In genomic region chr1:147163019-147163418, GRCh38 we compare ENCODE assay signal across 24 cellular contexts. TPM values are rescaled to one million over a fixed set of nuclear protein-coding genes. Genes with fewer than 3 reads are reported as not detected.
DNase-seq lines count a peak whose midpoint lies in the region; ATAC-seq and TF ChIP-seq lines count a peak whose summit lies in the region.
"Had no signal": no experiment of that assay in that cellular context is flagged by ENCODE, and none has a peak within 500 bp of the region (broad histone marks: within the 10 kb centered on the region; RNA-seq: fewer than 3 reads in every experiment).

No MANE protein-coding gene starts in this region.

- no peak overlapping the region for H3K27ac Mint-ChIP-seq in glutamatergic neuron (ENCODE audit: unreplicated experiment)
- H3K27ac Mint-ChIP-seq: CD14-positive monocyte; CD4-positive, alpha-beta memory T cell; CD4-positive, CD25-positive, alpha-beta regulatory T cell had no signal

- H2AFZ ChIP-seq in HCT116 (ENCODE audit: low read depth, low read length, poor library complexity, severe bottlenecking) (no peak overlapping the region), PC-3 (ENCODE audit: low read length) (no peak overlapping the region)

- ATAC-seq in HCT116 (no peak), PC-3 (no peak), HG03342 (IDR thresholded peaks at IDR 0.05; ENCODE audit: unreplicated experiment) (no peak)
- ATAC-seq: GM12878 had no signal

- H3K9ac ChIP-seq in HCT116 (ENCODE audit: low read length), result no peak overlapping the region
- no peak overlapping the region for H3K9ac ChIP-seq in PC-3 (ENCODE audit: low read length)
- H3K9ac ChIP-seq: BLaER1 had no signal

- DNase-seq in HCT116 (ENCODE audit: low read depth, low spot score) (no peak), PC-3 (no peak), epithelial cell of prostate (ENCODE audit: low read depth, low spot score) (no peak), NCI-H1436 treated with DMSO at 0.1 percent for 48 hours (lab: John Stamatoyannopoulos, UW) (no peak), glutamatergic neuron (no peak)
- DNase-seq: 8988T; ACHN; BE2C; C1 segment of cervical spinal cord; CD4-positive, alpha-beta memory T cell; CD4-positive, CD25-positive, alpha-beta regulatory T cell; CD8-positive, alpha-beta memory T cell; COR-L47; DMS 273 treated with DMSO at 0.1 percent for 48 hours; DMS153; DMS53; DMS79; DND-41; EL; GDM1 had no signal

- intact Hi-C loops in HCT116 (cut with micrococcal nuclease) (no loop called here), PC-3 (cut with micrococcal nuclease) (loop anchor here (2.0 kb wide), 1 partner anchor 34 kb away; no protein-coding TSS in a partner anchor)

- TF ChIP-seq RAD21 in HCT116 (IDR thresholded peaks at IDR 0.05; ENCODE audit: low read depth), result no peak

- H3K4me1 Mint-ChIP-seq in glutamatergic neuron (ENCODE audit: low read depth, unreplicated experiment), result no peaks in the 10 kb centered on the region
- H3K4me1 Mint-ChIP-seq: CD14-positive monocyte had no signal

- RAD21 ChIA-PET in HCT116 (lab: Charles Lee; ENCODE audit: low non-redundant PET in 1 of 2, low total read pairs in 2 of 2, uncharacterized antibody in 2 of 2, unreplicated experiment in 2 of 2), result no interaction called here

- H3K4me2 ChIP-seq in HCT116 (ENCODE audit: low read length) (peak overlapping the region; percentile 63; the same call in 1 of the 2 replicates), PC-3 (ENCODE audit: low read length) (peak overlapping the region; percentile 70; the same call in 1 of the 2 replicates)
- H3K4me2 ChIP-seq: BLaER1 had no signal

- H3F3A ChIP-seq in PC-3 (ENCODE audit: low read length, unreplicated experiment), result peaks cover 11% of the 10 kb centered on the region

- no peak overlapping the region for H3K4me3 Mint-ChIP-seq in glutamatergic neuron (ENCODE audit: unreplicated experiment)
- H3K4me3 Mint-ChIP-seq: CD14-positive monocyte; CD4-positive, alpha-beta memory T cell; CD4-positive, CD25-positive, alpha-beta regulatory T cell; CD8-positive, alpha-beta memory T cell had no signal

- H3K9me3 ChIP-seq in HCT116 (ENCODE audit: control insufficient read depth in 1 of 2, insufficient read depth in 1 of 2, low read depth in 1 of 2, low read length in 2 of 2) (no peaks in the 10 kb centered on the region), PC-3 (ENCODE audit: low read length) (no peaks in the 10 kb centered on the region)
- H3K9me3 ChIP-seq: BE2C, BLaER1 had no signal

- H3K36me3 ChIP-seq in HCT116 (ENCODE audit: control insufficient read depth in 1 of 2, insufficient read depth in 2 of 2, low read length in 2 of 2) (peaks cover 16 to 25% of the 10 kb centered on the region in 2 experiments), PC-3 (ENCODE audit: low read depth, low read length) (peaks cover 59% of the 10 kb centered on the region)

- H4K20me1 ChIP-seq in HCT116 (ENCODE audit: insufficient read depth) (peaks cover 2% of the 10 kb centered on the region; the same call in 1 of the 2 replicates), PC-3 (ENCODE audit: low read length) (no peaks in the 10 kb centered on the region)
- H4K20me1 ChIP-seq: BLaER1 had no signal

- H3K36me3 Mint-ChIP-seq in glutamatergic neuron (ENCODE audit: unreplicated experiment), result no peaks in the 10 kb centered on the region

- no peak for TF ChIP-seq POLR2A in HCT116 (IDR thresholded peaks at IDR 0.05; ENCODE audit: borderline replicate concordance, extremely low read depth, insufficient read depth, insufficient read length)

- H3K27me3 ChIP-seq in HCT116 (ENCODE audit: insufficient read depth, low read length) (no peaks in the 10 kb centered on the region), PC-3 (ENCODE audit: low read length) (no peaks in the 10 kb centered on the region)
- H3K27me3 ChIP-seq: BE2C, BLaER1 had no signal

- peaks cover 14% of the 10 kb centered on the region; the same call in 1 of the 2 replicates for H3K79me2 ChIP-seq in HCT116 (ENCODE audit: insufficient read depth, low read length)
- H3K79me2 ChIP-seq in PC-3 (ENCODE audit: low read length), result peaks cover 56% of the 10 kb centered on the region

- H3K4me3 ChIP-seq in HCT116 (replicated peaks in 1 of 2; ENCODE audit: low read depth in 1 of 2, low read length in 2 of 2) (no peak overlapping the region), PC-3 (ENCODE audit: low read length) (no peak overlapping the region)
- H3K4me3 ChIP-seq: BLaER1, GM12878 had no signal

- H3K9me3 Mint-ChIP-seq in glutamatergic neuron (ENCODE audit: unreplicated experiment), result no peaks in the 10 kb centered on the region
- H3K9me3 Mint-ChIP-seq: CD14-positive monocyte; CD4-positive, CD25-positive, alpha-beta regulatory T cell; CD8-positive, alpha-beta memory T cell had no signal

- H3K9me2 ChIP-seq in HCT116 (ENCODE audit: insufficient read depth), result no peaks in the 10 kb centered on the region
- no peaks in the 10 kb centered on the region for H3K9me2 ChIP-seq in PC-3 (replicated peaks; ENCODE audit: low read length)

- H3K27ac ChIP-seq in HCT116 (ENCODE audit: low read depth, low read length), result no peak overlapping the region
- peak overlapping the region; percentile 54 for H3K27ac ChIP-seq in PC-3 (ENCODE audit: low read length)
- peak overlapping the region; percentile 73 for H3K27ac ChIP-seq in epithelial cell of prostate
- H3K27ac ChIP-seq: BLaER1 had no signal

- no TSS peak for BruUV-seq in HCT116 (replicated peaks; lab: Mats Ljungman, UMichigan)
- BruUV-seq in PC-3 (replicated peaks; lab: Mats Ljungman, UMichigan), result no TSS peak

- POLR2A ChIA-PET in HCT116 (lab: Charles Lee), result no interaction called here
- POLR2A ChIA-PET in PC-3 (lab: Charles Lee; ENCODE audit: unreplicated experiment), result interaction anchor here (0.6 kb wide), 1 partner anchor 20 kb away, joined by 3 read pairs; no protein-coding TSS in a partner anchor

- H3K4me1 ChIP-seq in HCT116 (ENCODE audit: control insufficient read depth in 1 of 2, insufficient read depth in 2 of 2, low read length in 2 of 2) (peaks cover 17 to 39% of the 10 kb centered on the region in 2 experiments), PC-3 (ENCODE audit: insufficient read depth, low read length) (peaks cover 48% of the 10 kb centered on the region)
- H3K4me1 ChIP-seq: BE2C, BLaER1 had no signal

- TF ChIP-seq CTCF in HCT116 (IDR thresholded peaks at IDR 0.05 in 2 of 3, conservative IDR thresholded peaks at IDR 0.05 in 1 of 3; ENCODE audit: borderline replicate concordance in 1 of 3, insufficient read depth in 1 of 3, low read depth in 2 of 3, low read length in 2 of 3) (no peak), PC-3 (conservative IDR thresholded peaks at IDR 0.05; ENCODE audit: low read depth, low read length) (no peak), glutamatergic neuron (IDR thresholded peaks at IDR 0.05; ENCODE audit: partially characterized antibody, unreplicated experiment) (no peak)

- CTCF ChIA-PET in HCT116 (lab: Charles Lee) (interaction anchor here (1.1 kb wide), 1 partner anchor 79 kb away, joined by 3 read pairs; the partner anchor contains the start of gene CHD1L), PC-3 (lab: Charles Lee) (no interaction called here)

- H3K27me3 Mint-ChIP-seq in glutamatergic neuron (ENCODE audit: unreplicated experiment), result no peaks in the 10 kb centered on the region
- H3K27me3 Mint-ChIP-seq: CD4-positive, alpha-beta memory T cell; CD4-positive, CD25-positive, alpha-beta regulatory T cell; CD8-positive, alpha-beta memory T cell had no signal

TF ChIP-seq in HCT116, 20 proteins besides CTCF, POLR2A, EP300 and RAD21:
- no peak for TF ChIP-seq JUND (IDR thresholded peaks at IDR 0.05)
- TF ChIP-seq EZH2 (IDR thresholded peaks at IDR 0.05), result no peak
- no peak for TF ChIP-seq EGR1 (IDR thresholded peaks at IDR 0.05; ENCODE audit: low read depth)

RNA-seq across cellular contexts. Expression of gene PRKAB2, which starts 9.3 kb away (rescaled TPM):
- total RNA-seq in HCT116 (2021; ENCODE audit: unreplicated experiment), result 10.9 TPM
- polyA plus RNA-seq in HCT116 (2012), result 5.3 and 5.5 TPM in 2 replicates
- total RNA-seq in PC-3 (2014; rRNA removed), result 16.0 and 23.5 TPM in 2 replicates
- total RNA-seq in glutamatergic neuron (ENCODE audit: unreplicated experiment), result 26.7 TPM
